33 cellular contexts compared by ENCODE assay signal in genomic region chr10:97529685-97530465, GRCh38. TPM values are rescaled to one million over a fixed set of nuclear protein-coding genes. Genes with fewer than 3 reads are reported as not detected.
DNase-seq lines count a peak whose midpoint lies in the region; ATAC-seq, FAIRE-seq and TF ChIP-seq lines count a peak whose summit lies in the region.
"Had no signal": no experiment of that assay in that cellular context is flagged by ENCODE, and none has a peak within 500 bp of the region (broad histone marks: within the 10 kb centered on the region; RNA-seq: fewer than 3 reads in every experiment).

No MANE protein-coding gene starts in this region.

- POLR2A ChIA-PET in A549 (lab: Yijun Ruan, JAX): interaction anchor here (0.6 kb wide), 1 partner anchor 23 kb away, joined by 3 read pairs; no protein-coding TSS in a partner anchor

- WGBS in A549 (ENCODE audit: missing lambda C conversion rate): 59% methylated on average over 14 of the region's 14 CpGs

- peaks cover 6% of the 10 kb centered on the region for H3K9me3 Mint-ChIP-seq in glutamatergic neuron (ENCODE audit: unreplicated experiment)
- H3K9me3 Mint-ChIP-seq: activated CD4-positive, alpha-beta memory T cell treated with anti-CD3 and anti-CD28 coated beads, Interleukin-2, amount 10 ng/mL, durations not matched to agents 7 days and 5 days had no signal

- no peak for TF ChIP-seq RAD21 in A549 (conservative IDR thresholded peaks at IDR 0.05 in 1 of 2, IDR thresholded peaks at IDR 0.05 in 1 of 2)
- TF ChIP-seq RAD21 in Ishikawa (IDR thresholded peaks at IDR 0.05; ENCODE audit: low read depth): no peak

- peak; percentile 41 to 72; a peak in 4 of 6 replicates for ATAC-seq in A549
- ATAC-seq in left colon: no peak
- no peak for ATAC-seq in GM18519 (IDR thresholded peaks at IDR 0.05; ENCODE audit: low FRiP score, unreplicated experiment)

- H3K4me3 ChIP-seq in A549: no peak overlapping the region
- H3K4me3 ChIP-seq: coronary artery, PC-9, tibial artery, vagina had no signal

- H3K27me3 Mint-ChIP-seq in glutamatergic neuron (ENCODE audit: unreplicated experiment): peaks cover 3% of the 10 kb centered on the region
- H3K27me3 Mint-ChIP-seq: activated CD4-positive, alpha-beta memory T cell treated with anti-CD3 and anti-CD28 coated beads, Interleukin-2, amount 10 ng/mL, durations not matched to agents 7 days and 5 days had no signal

- H3K4me3 Mint-ChIP-seq in glutamatergic neuron (ENCODE audit: unreplicated experiment): peak overlapping the region; percentile 4
- H3K4me3 Mint-ChIP-seq: activated CD4-positive, alpha-beta memory T cell treated with anti-CD3 and anti-CD28 coated beads, Interleukin-2, amount 10 ng/mL, durations not matched to agents 7 days and 5 days; naive B cell had no signal

- no peak overlapping the region for H3K27ac ChIP-seq in A549
- H3K27ac ChIP-seq: coronary artery, epithelial cell of prostate, PC-9, tibial artery, vagina had no signal

- 0 out of 3 replicates have a peak, but pooled peaks cover 3% of the 10 kb centered on the region for H3K4me1 ChIP-seq in A549

- no peak for TF ChIP-seq POLR2A in A549 (IDR thresholded peaks at IDR 0.05; ENCODE audit: low read length)

- CTCF ChIA-PET in A549 (lab: Yijun Ruan, JAX): interaction anchor here (0.6 to 1.9 kb wide), 8 partner anchors 9 to 228 kb away, joined by 3 to 8 read pairs (median 4); no protein-coding TSS in a partner anchor

- peak overlapping the region; percentile 19 for H3K27ac Mint-ChIP-seq in glutamatergic neuron (ENCODE audit: unreplicated experiment)
- H3K27ac Mint-ChIP-seq: activated CD4-positive, alpha-beta memory T cell treated with anti-CD3 and anti-CD28 coated beads, Interleukin-2, amount 10 ng/mL, durations not matched to agents 7 days and 5 days had no signal

- TF ChIP-seq CTCF in A549 (IDR thresholded peaks at IDR 0.05) (no peak), glutamatergic neuron (IDR thresholded peaks at IDR 0.05; ENCODE audit: partially characterized antibody, unreplicated experiment) (no peak)

- peaks cover 6% of the 10 kb centered on the region for H3K36me3 Mint-ChIP-seq in glutamatergic neuron (ENCODE audit: unreplicated experiment)

- intact Hi-C loops in left colon (cut with DNase I, micrococcal nuclease): no loop called here

- no peak for DNase-seq in A549 (ENCODE audit: low read depth in 1 of 2, low spot score in 1 of 2)
- no peak for DNase-seq in glutamatergic neuron
- DNase-seq in NCI-H2196 treated with DMSO at 0.1 percent for 48 hours (lab: John Stamatoyannopoulos, UW; ENCODE audit: unreplicated experiment): no peak
- DNase-seq in left colon: no peak
- DNase-seq: activated CD4-positive, alpha-beta memory T cell treated with anti-CD3 and anti-CD28 coated beads, Interleukin-2, amount 10 ng/mL, durations not matched to agents 7 days and 5 days; activated CD4-positive, alpha-beta T cell treated with anti-CD3 and anti-CD28 coated beads for 1 hour; activated CD8-positive, alpha-beta memory T cell treated with anti-CD3 and anti-CD28 coated beads, Interleukin-2, amount 50 U/mL, for 4 hours; activated naive CD4-positive, alpha-beta T cell; caudate nucleus; DMS 273 treated with DMSO at 0.1 percent for 48 hours; effector CD8-positive, alpha-beta T cell; Karpas-422; midbrain; naive B cell; NCI-H1417; NCI-H2029 treated with DMSO at 0.1 percent for 48 hours; NCI-H345; occipital lobe; PC-9; stimulated activated CD4-positive, alpha-beta T cell treated with anti-CD3 and anti-CD28 coated beads, Interleukin-15, amount 100 ng/mL, for 24 hours; stimulated activated CD4-positive, alpha-beta T cell treated with anti-CD3 and anti-CD28 coated beads, Interleukin-4, amount 100 ng/mL, for 4 hours; SW 1271; tibial artery had no signal

- peaks cover 6% of the 10 kb centered on the region for H3K4me1 Mint-ChIP-seq in glutamatergic neuron (ENCODE audit: low read depth, unreplicated experiment)
- H3K4me1 Mint-ChIP-seq: activated CD4-positive, alpha-beta memory T cell treated with anti-CD3 and anti-CD28 coated beads, Interleukin-2, amount 10 ng/mL, durations not matched to agents 7 days and 5 days; naive B cell had no signal

- no peak overlapping the region for H3K4me2 ChIP-seq in A549
- H3K4me2 ChIP-seq: PC-9 had no signal

- TF ChIP-seq EP300 in A549 (IDR thresholded peaks at IDR 0.05) (no peak), Ishikawa (IDR thresholded peaks at IDR 0.05; ENCODE audit: borderline replicate concordance) (no peak)

- no peak for FAIRE-seq in A549 (lab: Jason Lieb, UNC)
- FAIRE-seq: GM12891 had no signal

- no peaks in the 10 kb centered on the region for H3K9me3 ChIP-seq in A549
- H3K9me3 ChIP-seq: tibial artery, vagina had no signal

TF ChIP-seq in A549, 52 proteins besides CTCF, POLR2A, EP300 and RAD21:
- TF ChIP-seq BCL3 (IDR thresholded peaks at IDR 0.05) (no peak), ESRRA (IDR thresholded peaks at IDR 0.05; ENCODE audit: borderline replicate concordance, low read length) (no peak), MAFK (IDR thresholded peaks at IDR 0.05; ENCODE audit: partially characterized antibody) (no peak), CHD2 (IDR thresholded peaks at IDR 0.05; ENCODE audit: low read length, partially characterized antibody) (no peak), NR3C1 (IDR thresholded peaks at IDR 0.05) (no peak)

TF ChIP-seq in Ishikawa, 13 proteins besides CTCF, POLR2A, EP300 and RAD21:
- no peak for TF ChIP-seq FOXM1 (IDR thresholded peaks at IDR 0.05; ENCODE audit: borderline replicate concordance, low read depth)
- TF ChIP-seq MAX (IDR thresholded peaks at IDR 0.05): 0 out of 2 replicates have a peak, but pooled peaks have one; percentile 33
TF ChIP-seq in Ishikawa: peak in this region for 1.

RNA-seq across cellular contexts. Expression of gene UBTD1, which starts 31.2 kb away (rescaled TPM):
- polyA plus RNA-seq in A549 (2011; rRNA removed) (4.8 and 5.9 TPM in 2 replicates), A549 (2017; fragmentation: RNase III; extraction: RNeasy Plus Mini Kit Qiagen cat#74134 plus additional on column Dnase treatment) (9.1 to 11.6 TPM (median 10.4 TPM) in 3 replicates)
- polyA plus RNA-seq in A549 (2012; cell fraction: cytosol; rRNA removed): 16.8 and 21.8 TPM in 2 replicates
- 14.3 and 19.8 TPM in 2 replicates for polyA plus RNA-seq in A549 (2012; cell fraction: nucleus; rRNA removed)
- 1.7 and 4.1 TPM in 2 replicates for polyA minus RNA-seq in A549 (2011; rRNA and poly(A)+ RNA removed)
- total RNA-seq in glutamatergic neuron (ENCODE audit: unreplicated experiment) (8.0 TPM), left colon (1 to 10 TPM; 1.8 to 2.4 TPM)

RNA-seq across cellular contexts. Expression of gene MMS19, which starts 31.7 kb away (rescaled TPM):
- polyA plus RNA-seq in A549 (2011; rRNA removed): 65.6 and 83.4 TPM in 2 replicates
- 58.3 and 75.3 TPM in 2 replicates for polyA plus RNA-seq in A549 (2012; cell fraction: cytosol; rRNA removed)
- 193 and 200 TPM in 2 replicates for polyA plus RNA-seq in A549 (2012; cell fraction: nucleus; rRNA removed)
- polyA plus RNA-seq in A549 (2017; fragmentation: RNase III; extraction: RNeasy Plus Mini Kit Qiagen cat#74134 plus additional on column Dnase treatment): 56.3 to 60.6 TPM (median 60.4 TPM) in 3 replicates
- 136 and 153 TPM in 2 replicates for polyA minus RNA-seq in A549 (2011; rRNA and poly(A)+ RNA removed)
- total RNA-seq in glutamatergic neuron (ENCODE audit: unreplicated experiment): 139 TPM
- total RNA-seq in left colon: 10 to 100 TPM; 38.9 to 42.3 TPM

RNA-seq across cellular contexts. Expression of gene ANKRD2, which starts 42.7 kb away (rescaled TPM):
- polyA plus RNA-seq in A549 (2011; rRNA removed) (0.90 and 1.5 TPM in 2 replicates), A549 (2017; fragmentation: RNase III; extraction: RNeasy Plus Mini Kit Qiagen cat#74134 plus additional on column Dnase treatment) (4.7 to 8.4 TPM (median 5.8 TPM) in 3 replicates)
- 12.2 and 12.7 TPM in 2 replicates for polyA plus RNA-seq in A549 (2012; cell fraction: cytosol; rRNA removed)
- 13.6 and 13.9 TPM in 2 replicates for polyA plus RNA-seq in A549 (2012; cell fraction: nucleus; rRNA removed)
- 0.45 and 1.4 TPM in 2 replicates for polyA minus RNA-seq in A549 (2011; rRNA and poly(A)+ RNA removed)
- total RNA-seq in glutamatergic neuron (ENCODE audit: unreplicated experiment) (not detected), left colon (not detected)
- total RNA-seq: liver, occipital lobe, vagina had no signal
- polyA plus RNA-seq: liver had no signal

RNA-seq across cellular contexts. Expression of gene HOGA1, which starts 54.3 kb away (rescaled TPM):
- polyA plus RNA-seq in A549 (2011; rRNA removed): 2.0 TPM in 2 replicates
- polyA plus RNA-seq in A549 (2012; cell fraction: cytosol; rRNA removed): 2.0 and 2.8 TPM in 2 replicates
- 3.5 and 3.6 TPM in 2 replicates for polyA plus RNA-seq in A549 (2012; cell fraction: nucleus; rRNA removed)
- polyA plus RNA-seq in A549 (2017; fragmentation: RNase III; extraction: RNeasy Plus Mini Kit Qiagen cat#74134 plus additional on column Dnase treatment): 3.1 to 3.5 TPM (median 3.1 TPM) in 3 replicates
- 1.4 and 2.5 TPM in 2 replicates for polyA minus RNA-seq in A549 (2011; rRNA and poly(A)+ RNA removed)
- not detected for total RNA-seq in glutamatergic neuron (ENCODE audit: unreplicated experiment)
- under 1 TPM in 1 of 2 donors, not detected in 1; 0.15 TPM for total RNA-seq in left colon
- total RNA-seq: activated CD4-positive, alpha-beta memory T cell treated with anti-CD3 and anti-CD28 coated beads, Interleukin-2, amount 10 ng/mL, durations not matched to agents 7 days and 5 days had no signal

RNA-seq across cellular contexts. Expression of gene C10orf62, which starts 59.6 kb away (rescaled TPM):
- 0.12 TPM in 1 of 2 replicates, not detected in the other for polyA plus RNA-seq in A549 (2011; rRNA removed)
- 0.07 and 0.09 TPM in 2 replicates for polyA plus RNA-seq in A549 (2012; cell fraction: cytosol; rRNA removed)
- 0.53 and 0.73 TPM in 2 replicates for polyA plus RNA-seq in A549 (2012; cell fraction: nucleus; rRNA removed)
- polyA plus RNA-seq in A549 (2017; fragmentation: RNase III; extraction: RNeasy Plus Mini Kit Qiagen cat#74134 plus additional on column Dnase treatment): 0.10 TPM in 1 of 3 replicates, not detected in the others
- 0.73 and 0.91 TPM in 2 replicates for polyA minus RNA-seq in A549 (2011; rRNA and poly(A)+ RNA removed)
- total RNA-seq in glutamatergic neuron (ENCODE audit: unreplicated experiment): not detected
- not detected for total RNA-seq in left colon
- total RNA-seq: activated CD4-positive, alpha-beta memory T cell treated with anti-CD3 and anti-CD28 coated beads, Interleukin-2, amount 10 ng/mL, durations not matched to agents 7 days and 5 days; H4; occipital lobe; pulmonary artery endothelial cell; vagina had no signal
- polyA plus RNA-seq: BJ had no signal

Comparison
In these comparisons a context has a peak if more than half of its experiments do, and no peak if none do; other contexts are left out.
1. ATAC-seq: peak in A549 (2 of 2); none in left colon (single experiment) and GM18519 (single experiment).